In the genomic region with DNA sequence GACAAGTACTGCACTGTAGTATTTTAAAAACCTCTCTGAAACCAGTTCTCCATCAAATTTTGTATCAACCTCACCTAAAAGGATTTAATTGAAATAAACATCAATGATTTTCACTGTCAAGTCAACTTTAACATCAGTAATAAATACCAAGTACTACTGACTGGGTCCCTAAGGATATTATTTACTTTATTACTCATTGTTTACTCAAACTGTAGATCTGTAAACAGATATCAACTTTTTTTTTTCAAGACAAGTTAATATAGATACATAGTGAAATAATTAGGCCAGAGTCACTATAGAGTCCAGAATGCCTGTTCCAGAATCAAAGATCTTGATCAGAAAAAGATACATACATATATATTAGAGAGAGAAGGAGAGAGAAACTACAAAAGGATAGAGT, we compare ENCODE assay signal across 15 cellular contexts. TPM values are rescaled to one million over a fixed set of nuclear protein-coding genes. Genes with fewer than 3 reads are reported as not detected.
DNase-seq lines count a peak whose midpoint lies in the region; ATAC-seq and TF ChIP-seq lines count a peak whose summit lies in the region.
"Had no signal": no experiment of that assay in that cellular context is flagged by ENCODE, and none has a peak within 500 bp of the region (broad histone marks: within the 10 kb centered on the region; RNA-seq: fewer than 3 reads in every experiment).

No MANE protein-coding gene starts in this region.

- H3K27me3 Mint-ChIP-seq in MCF 10A (ENCODE audit: insufficient read depth, unreplicated experiment) (no peaks in the 10 kb centered on the region), memory B cell (no peaks in the 10 kb centered on the region)
- H3K27me3 Mint-ChIP-seq in activated CD8-positive, alpha-beta T cell treated with anti-CD3 and anti-CD28 coated beads for 36 hours = no peaks in the 10 kb centered on the region

- DNase-seq in MCF 10A (ENCODE audit: unreplicated experiment) (no peak), breast epithelium (ENCODE audit: low spot score in 2 of 2) (no peak), memory B cell (ENCODE audit: low spot score in 2 of 2) (no peak), tibial artery (no peak), NCI-H748 treated with DMSO at 0.1 percent for 48 hours (lab: John Stamatoyannopoulos, UW) (no peak), NCI-H2171 (lab: John Stamatoyannopoulos, UW) (no peak), 8988T (no peak)
- DNase-seq in activated CD8-positive, alpha-beta T cell treated with anti-CD3 and anti-CD28 coated beads for 36 hours = no peak
- DNase-seq: foreskin melanocyte, GOT3, NCI-H1417 treated with DMSO at 0.1 percent for 48 hours, upper lobe of left lung had no signal

- no peak for ATAC-seq in activated CD8-positive, alpha-beta T cell treated with anti-CD3 and anti-CD28 coated beads for 36 hours
- ATAC-seq in memory B cell (ENCODE audit: low read depth) = no peak

- no peaks in the 10 kb centered on the region for H3K9me3 Mint-ChIP-seq in MCF 10A (ENCODE audit: unreplicated experiment)
- no peaks in the 10 kb centered on the region for H3K9me3 Mint-ChIP-seq in activated CD8-positive, alpha-beta T cell treated with anti-CD3 and anti-CD28 coated beads for 36 hours
- no peaks in the 10 kb centered on the region for H3K9me3 Mint-ChIP-seq in memory B cell

- no peak overlapping the region for H3K4me3 ChIP-seq in breast epithelium
- H3K4me3 ChIP-seq in tibial artery = peak overlapping the region; percentile 88 to 89

- BruUV-seq in MCF 10A (replicated peaks; lab: Mats Ljungman, UMichigan) = no TSS peak

- POLR2A ChIA-PET in MCF 10A (lab: Yijun Ruan, JAX) = interaction anchor here (1.6 to 3.1 kb wide), 15 partner anchors 8 to 270 kb away, joined by 5 to 48 read pairs (median 16); partner anchors contain the start of genes AMPD3 and EIF4G2
- POLR2A ChIA-PET in activated CD8-positive, alpha-beta T cell treated with anti-CD3 and anti-CD28 coated beads for 36 hours (lab: Charles Lee) = interaction anchor here (1.7 kb wide), 1 partner anchor 8 kb away, joined by 11 read pairs; no protein-coding TSS in a partner anchor

- H3K4me3 Mint-ChIP-seq in MCF 10A (ENCODE audit: unreplicated experiment) (peak overlapping the region; percentile 81), memory B cell (peak overlapping the region; percentile 92)
- peak overlapping the region; percentile 93 for H3K4me3 Mint-ChIP-seq in activated CD8-positive, alpha-beta T cell treated with anti-CD3 and anti-CD28 coated beads for 36 hours

- H3K36me3 ChIP-seq in breast epithelium = no peaks in the 10 kb centered on the region
- H3K36me3 ChIP-seq in tibial artery = no peaks in the 10 kb centered on the region
- H3K36me3 ChIP-seq: BLaER1, prostate gland, upper lobe of left lung had no signal

- TF ChIP-seq POLR2A in breast epithelium (IDR thresholded peaks at IDR 0.05) = no peak

- CTCF ChIA-PET in MCF 10A (lab: Yijun Ruan, JAX) = interaction anchor here (0.7 to 3.6 kb wide), 9 partner anchors 12 to 196 kb away, joined by 3 to 34 read pairs (median 13); no protein-coding TSS in a partner anchor
- CTCF ChIA-PET in activated CD8-positive, alpha-beta T cell treated with anti-CD3 and anti-CD28 coated beads for 36 hours (lab: Charles Lee) = interaction anchor here (1.7 to 4.1 kb wide), 6 partner anchors 7 to 126 kb away, joined by 5 to 53 read pairs (median 20); no protein-coding TSS in a partner anchor

- H3K4me1 ChIP-seq in breast epithelium = no peaks in the 10 kb centered on the region
- peaks cover 0 to 49% (median 21%) of the 10 kb centered on the region in 4 donors for H3K4me1 ChIP-seq in tibial artery

- H3K4me1 Mint-ChIP-seq in MCF 10A (ENCODE audit: insufficient read depth, unreplicated experiment) = peaks cover 16% of the 10 kb centered on the region
- peaks cover 28% of the 10 kb centered on the region for H3K4me1 Mint-ChIP-seq in activated CD8-positive, alpha-beta T cell treated with anti-CD3 and anti-CD28 coated beads for 36 hours (ENCODE audit: low read depth)
- peaks cover 33% of the 10 kb centered on the region for H3K4me1 Mint-ChIP-seq in memory B cell

- peaks cover 4% of the 10 kb centered on the region for H3K36me3 Mint-ChIP-seq in MCF 10A (ENCODE audit: insufficient read depth, unreplicated experiment)
- H3K36me3 Mint-ChIP-seq in activated CD8-positive, alpha-beta T cell treated with anti-CD3 and anti-CD28 coated beads for 36 hours (ENCODE audit: low read depth) = no peaks in the 10 kb centered on the region
- peaks cover 12% of the 10 kb centered on the region for H3K36me3 Mint-ChIP-seq in memory B cell

- intact Hi-C loops in MCF 10A (cut with micrococcal nuclease) (no loop called here), breast epithelium (cut with DNase I; ENCODE audit: low total_unique reads) (no loop called here), tibial artery (cut with DNase I; ENCODE audit: low total_unique reads) (no loop called here)
- intact Hi-C loops in activated CD8-positive, alpha-beta T cell treated with anti-CD3 and anti-CD28 coated beads for 36 hours (cut with micrococcal nuclease) = loop anchor here (5.0 kb wide), 1 partner anchor 82 kb away; the partner anchor contains the start of gene AMPD3

- H3K9me3 ChIP-seq in breast epithelium (no peaks in the 10 kb centered on the region), tibial artery (no peaks in the 10 kb centered on the region)
- H3K9me3 ChIP-seq: prostate gland, upper lobe of left lung had no signal

- no peak for TF ChIP-seq CTCF in MCF 10A (IDR thresholded peaks at IDR 0.05; ENCODE audit: unreplicated experiment)
- no peak for TF ChIP-seq CTCF in breast epithelium (IDR thresholded peaks at IDR 0.05)
- no peak for TF ChIP-seq CTCF in activated CD8-positive, alpha-beta T cell treated with anti-CD3 and anti-CD28 coated beads for 36 hours (IDR thresholded peaks at IDR 0.05)
- TF ChIP-seq CTCF in tibial artery (IDR thresholded peaks at IDR 0.05) = no peak

- H3K27me3 ChIP-seq in breast epithelium (no peaks in the 10 kb centered on the region), tibial artery (no peaks in the 10 kb centered on the region)
- H3K27me3 ChIP-seq: BLaER1, upper lobe of left lung had no signal

- H3K27ac Mint-ChIP-seq in MCF 10A (ENCODE audit: low read depth, unreplicated experiment) = peak overlapping the region; percentile 94
- no peak overlapping the region for H3K27ac Mint-ChIP-seq in activated CD8-positive, alpha-beta T cell treated with anti-CD3 and anti-CD28 coated beads for 36 hours
- H3K27ac Mint-ChIP-seq in memory B cell = peak overlapping the region; percentile 98

- no peak overlapping the region for H3K27ac ChIP-seq in breast epithelium
- peak overlapping the region in 1 of 2 donors; percentile 92 for H3K27ac ChIP-seq in tibial artery
- H3K27ac ChIP-seq: BLaER1 had no signal

RNA-seq across cellular contexts. Expression of gene RNF141, which starts 1.6 kb away (rescaled TPM):
- total RNA-seq in MCF 10A (2022) (28.4 and 41.8 TPM in 2 replicates), breast epithelium (10 to 100 TPM; 31.1 to 54.1 (median 45.8) TPM)
- 10 to 100 TPM; 19.4 to 20.8 TPM for total RNA-seq in activated CD8-positive, alpha-beta T cell treated with anti-CD3 and anti-CD28 coated beads for 36 hours

RNA-seq across cellular contexts. Expression of gene LYVE1, which starts 29.1 kb away (rescaled TPM):
- total RNA-seq in MCF 10A (2022) (not detected in 2 replicates), breast epithelium (100 to 1,000 TPM in 1 of 3 donors, 10 to 100 TPM in 2; 39.2 to 218 (median 51.8) TPM)
- not detected for total RNA-seq in activated CD8-positive, alpha-beta T cell treated with anti-CD3 and anti-CD28 coated beads for 36 hours
- total RNA-seq: HT1080 had no signal

Comparison
In these comparisons a context has a peak if more than half of its experiments do, and no peak if none do; other contexts are left out.
1. RNA of gene LYVE1, which starts 29.1 kb away (total RNA-seq): 39.2 to 218 TPM in breast epithelium; not detected in MCF 10A and not detected in activated CD8-positive, alpha-beta T cell treated with anti-CD3 and anti-CD28 coated beads for 36 hours; every median in the first group is over 10 times any median in the second.
2. H3K4me3 ChIP-seq: peak in tibial artery (2 of 2); none in breast epithelium (0 of 3).
3. Peak in every context shown above with its lines, with median percentiles within 50 percentile points of each other: H3K4me3 Mint-ChIP-seq.